In genomic region chr2:152175012-152175367, GRCh38 we compare ENCODE assay signal across 8 cellular contexts. TPM values are rescaled to one million over a fixed set of nuclear protein-coding genes. Genes with fewer than 3 reads are reported as not detected.
A peak's percentile ranks its signal among the peaks of the same experiment; 100 is the strongest.
DNase-seq lines count a peak whose midpoint lies in the region; ATAC-seq and TF ChIP-seq lines count a peak whose summit lies in the region.

No MANE protein-coding gene starts in this region.

- H3K27ac Mint-ChIP-seq in dendritic cell treated with granulocyte-macrophage colony-stimulating factor and Interleukin-4, amounts not matched to agents 40 ng/mL and 50 ng/mL, for 4 days: peak overlapping the region; percentile 100
- peak overlapping the region; percentile 100 for H3K27ac Mint-ChIP-seq in nephron progenitor cell

- H3K9me3 Mint-ChIP-seq in dendritic cell treated with granulocyte-macrophage colony-stimulating factor and Interleukin-4, amounts not matched to agents 40 ng/mL and 50 ng/mL, for 4 days: no peaks in the 10 kb centered on the region
- H3K9me3 Mint-ChIP-seq in nephron progenitor cell: peaks cover 23% of the 10 kb centered on the region

- H3K36me3 Mint-ChIP-seq in dendritic cell treated with granulocyte-macrophage colony-stimulating factor and Interleukin-4, amounts not matched to agents 40 ng/mL and 50 ng/mL, for 4 days (ENCODE audit: low read depth): peaks cover 29% of the 10 kb centered on the region
- H3K36me3 Mint-ChIP-seq in nephron progenitor cell (ENCODE audit: low read depth): peaks cover 10% of the 10 kb centered on the region

- no peak for TF ChIP-seq CTCF in NB4 (IDR thresholded peaks at IDR 0.05; ENCODE audit: low read depth, low read length)
- TF ChIP-seq CTCF in nephron progenitor cell (IDR thresholded peaks at IDR 0.05): no peak

- in situ Hi-C loops in HAP-1 (cut with MboI; ENCODE audit: low sequenced_read_pairs): no loop called here

- ATAC-seq in GM18517 (IDR thresholded peaks at IDR 0.05; ENCODE audit: unreplicated experiment): peak; percentile 30

- no peaks in the 10 kb centered on the region for H3K9me3 ChIP-seq in HAP-1

- peak overlapping the region; percentile 97 for H3K4me3 Mint-ChIP-seq in dendritic cell treated with granulocyte-macrophage colony-stimulating factor and Interleukin-4, amounts not matched to agents 40 ng/mL and 50 ng/mL, for 4 days
- H3K4me3 Mint-ChIP-seq in nephron progenitor cell: peak overlapping the region; percentile 97

- H3K36me3 ChIP-seq in HAP-1 (replicated peaks): no peaks in the 10 kb centered on the region

- DNase-seq in HAP-1 (ENCODE audit: low spot score in 2 of 2) (no peak), NB4 (ENCODE audit: low read depth) (no peak), nephron progenitor cell (no peak), posterior cingulate gyrus (no peak), occipital lobe (lab: John Stamatoyannopoulos, UW) (no peak), epidermal melanocyte (ENCODE audit: insufficient read length, low spot score) (no peak)

- H3K4me1 Mint-ChIP-seq in dendritic cell treated with granulocyte-macrophage colony-stimulating factor and Interleukin-4, amounts not matched to agents 40 ng/mL and 50 ng/mL, for 4 days (ENCODE audit: low read depth): peaks cover 34% of the 10 kb centered on the region
- peaks cover 24% of the 10 kb centered on the region for H3K4me1 Mint-ChIP-seq in nephron progenitor cell

- H3K27me3 Mint-ChIP-seq in dendritic cell treated with granulocyte-macrophage colony-stimulating factor and Interleukin-4, amounts not matched to agents 40 ng/mL and 50 ng/mL, for 4 days: no peaks in the 10 kb centered on the region
- H3K27me3 Mint-ChIP-seq in nephron progenitor cell (ENCODE audit: low read depth, poor library complexity): no peaks in the 10 kb centered on the region

- H3K27me3 ChIP-seq in HAP-1 (ENCODE audit: low read depth): no peaks in the 10 kb centered on the region

- intact Hi-C loops in dendritic cell treated with granulocyte-macrophage colony-stimulating factor and Interleukin-4, amounts not matched to agents 40 ng/mL and 50 ng/mL, for 4 days (cut with micrococcal nuclease): loop anchor here (2.0 to 5.0 kb wide), 2 partner anchors 132 to 542 kb away; partner anchors contain the start of genes ARL6IP6 and PRPF40A
- intact Hi-C loops in posterior cingulate gyrus (cut with DNase I): loop anchor here (1.0 to 5.0 kb wide), 5 partner anchors 138 to 1302 kb away; partner anchors contain the start of genes ARL6IP6 and RPRM

- H3K4me3 ChIP-seq in HAP-1 (peak overlapping the region; percentile 99), NB4 (ENCODE audit: low read depth, low read length) (peak overlapping the region; percentile 93)

- H3K4me1 ChIP-seq in HAP-1: peaks cover 13% of the 10 kb centered on the region

- no peak for TF ChIP-seq POLR2A in NB4 (IDR thresholded peaks at IDR 0.05; ENCODE audit: extremely low read depth, insufficient read length)

RNA-seq across cellular contexts. Expression of gene STAM2, which starts 0.6 kb away (rescaled TPM):
- total RNA-seq in occipital lobe: 82.7 TPM
